Comparison of ENCODE assay signal across 1 cellular context in genomic region chr17:65914784-65915342, GRCh38.
A peak's percentile ranks its signal among the peaks of the same experiment; 100 is the strongest.
TF ChIP-seq lines count a peak whose summit lies in the region.

No MANE protein-coding gene starts in this region.

TF ChIP-seq in GM12878, 131 proteins besides CTCF, POLR2A, EP300 and RAD21 (continued from another document):
- no peak for TF ChIP-seq USF1 (IDR thresholded peaks at IDR 0.05; ENCODE audit: borderline replicate concordance, extremely low read length, insufficient read depth, low read depth, low read length)
- TF ChIP-seq DPF2 (IDR thresholded peaks at IDR 0.05): peak; percentile 95
- TF ChIP-seq ATF2 (IDR thresholded peaks at IDR 0.05; ENCODE audit: low read length): peak; percentile 90
- TF ChIP-seq KDM1A (IDR thresholded peaks at IDR 0.05; ENCODE audit: borderline replicate concordance): no peak
- TF ChIP-seq MTA3 (IDR thresholded peaks at IDR 0.05; ENCODE audit: borderline replicate concordance, low read length): peak; percentile 98
- TF ChIP-seq MEF2A (IDR thresholded peaks at IDR 0.05; ENCODE audit: insufficient read depth, low read depth, low read length): peak; percentile 43; the same call in 1 of the 2 replicates
- TF ChIP-seq KAT2A (conservative IDR thresholded peaks at IDR 0.05; ENCODE audit: control insufficient read depth, low read depth, low read length): no peak
